Comparison of ENCODE assay signal across 22 cellular contexts in genomic region chr17:48246623-48247022, GRCh38.
DNase-seq lines count a peak whose midpoint lies in the region; ATAC-seq, FAIRE-seq and TF ChIP-seq lines count a peak whose summit lies in the region.
"Had no signal": no experiment of that assay in that cellular context is flagged by ENCODE, and none has a peak within 500 bp of the region (broad histone marks: within the 10 kb centered on the region; RNA-seq: fewer than 3 reads in every experiment).

No MANE protein-coding gene starts in this region.

- DNase-seq in NCI-H82 (lab: John Stamatoyannopoulos, UW) (peak; percentile 40), NCI-H82 treated with DMSO at 0.1 percent for 48 hours (lab: John Stamatoyannopoulos, UW; ENCODE audit: unreplicated experiment) (no peak), LHCN-M2 (ENCODE audit: low read depth) (peak; percentile 75), K562 (ENCODE audit: extremely low read depth in 1 of 4, low spot score in 3 of 4) (peak in 1 of 4 experiments; percentile 43), GF-D8 (lab: John Stamatoyannopoulos, UW) (no peak), tibial nerve (ENCODE audit: low spot score in 2 of 2) (no peak)
- DNase-seq: activated CD8-positive, alpha-beta memory T cell treated with anti-CD3 and anti-CD28 coated beads for 24 hours; activated effector memory CD4-positive, alpha-beta T cell treated with anti-CD3 and anti-CD28 coated beads, Interleukin-2, amount 50 U/mL, for 16 hours; aorta; CD4-positive, CD25-positive, alpha-beta regulatory T cell; head of caudate nucleus; NCI-H510A treated with DMSO at 0.1 percent for 48 hours; retina; stomach had no signal

- H3K4me1 ChIP-seq in K562 (replicated peaks in 1 of 2; ENCODE audit: control insufficient read depth in 2 of 2, insufficient read depth in 2 of 2, low read length in 2 of 2) (peaks cover 5 to 59% of the 10 kb centered on the region in 2 experiments), mesodermal cell (ENCODE audit: control insufficient read depth, insufficient read depth, low read length, poor library complexity, severe bottlenecking) (peaks cover 52% of the 10 kb centered on the region), tibial nerve (peaks cover 0 to 7% (median 0%) of the 10 kb centered on the region in 4 donors)

- no peaks in the 10 kb centered on the region for H4K20me1 ChIP-seq in K562 (replicated peaks; ENCODE audit: control insufficient read depth, insufficient read depth, low read length)

- ATAC-seq in K562 (peak; percentile 41), HG03442 (IDR thresholded peaks at IDR 0.05; ENCODE audit: unreplicated experiment) (no peak)
- ATAC-seq: GM12878, GM23338, WTC11 had no signal

- H3K36me3 ChIP-seq in K562 (ENCODE audit: control insufficient read depth, insufficient read depth, low read length), result no peaks in the 10 kb centered on the region
- H3K36me3 ChIP-seq in mesodermal cell (ENCODE audit: control insufficient read depth, insufficient read depth, low read length), result no peaks in the 10 kb centered on the region
- H3K36me3 ChIP-seq in tibial nerve, result no peaks in the 10 kb centered on the region
- H3K36me3 ChIP-seq: esophagus muscularis mucosa, stomach had no signal

- H3K9ac ChIP-seq in K562 (ENCODE audit: insufficient read depth in 1 of 2, low read depth in 2 of 2, low read length in 2 of 2), result no peak overlapping the region

- TF ChIP-seq CTCF in K562 (IDR thresholded peaks at IDR 0.05 in 2 of 3, conservative IDR thresholded peaks at IDR 0.05 in 1 of 3; ENCODE audit: insufficient read depth in 2 of 3, low read depth in 1 of 3, low read length in 3 of 3), result no peak
- no peak for TF ChIP-seq CTCF in tibial nerve (IDR thresholded peaks at IDR 0.05)

- FAIRE-seq in K562 (lab: Jason Lieb, UNC), result peak; percentile 23
- FAIRE-seq: GM12878, islet of Langerhans had no signal

- peak overlapping the region; percentile 60; the same call in 2 of the 3 replicates for H3K27ac ChIP-seq in K562 (ENCODE audit: extremely low read depth, low read depth, low read length)
- peak overlapping the region; percentile 80 for H3K27ac ChIP-seq in mesodermal cell (ENCODE audit: low read depth, low read length, severe bottlenecking)
- no peak overlapping the region for H3K27ac ChIP-seq in tibial nerve
- H3K27ac ChIP-seq: 22Rv1, esophagus muscularis mucosa, stomach had no signal

- H3K4me2 ChIP-seq in K562 (ENCODE audit: insufficient read depth, low read length), result peak overlapping the region; percentile 28; the same call in 1 of the 2 replicates
- H3K4me2 ChIP-seq: GM23338 had no signal

- 3% methylated on average over 2 of the region's 2 CpGs for WGBS in K562 (ENCODE audit: insufficient coverage, low coverage, missing lambda C conversion rate)
- WGBS in mesodermal cell (ENCODE audit: insufficient coverage in 2 of 2), 2 experiments, result 90 to 100% methylated on average over 1 of the region's 2 CpGs
- WGBS in tibial nerve, 2 donors, result 82 to 83% methylated on average over 2 of the region's 2 CpGs

- intact Hi-C loops in K562 (cut with micrococcal nuclease), result no loop called here

- in situ Hi-C loops in K562 (cut with MboI), result no loop called here

- TF ChIP-seq EP300 in K562 (IDR thresholded peaks at IDR 0.05; ENCODE audit: low read length) (peak; percentile 51; the same call in 1 of the 2 replicates), tibial nerve (IDR thresholded peaks at IDR 0.05) (no peak)

- TF ChIP-seq RAD21 in K562 (CRISPR knock-in tag; conservative IDR thresholded peaks at IDR 0.05 in 1 of 2, IDR thresholded peaks at IDR 0.05 in 1 of 2), result no peak

- TF ChIP-seq POLR2A in K562 (conservative IDR thresholded peaks at IDR 0.05) (no peak), tibial nerve (IDR thresholded peaks at IDR 0.05) (no peak)

- H3K9me3 ChIP-seq in K562 (replicated peaks; ENCODE audit: control insufficient read depth, insufficient read depth, low read depth, low read length) (no peaks in the 10 kb centered on the region), mesodermal cell (ENCODE audit: control insufficient read depth, low read length) (no peaks in the 10 kb centered on the region), tibial nerve (no peaks in the 10 kb centered on the region)
- H3K9me3 ChIP-seq: esophagus muscularis mucosa, stomach had no signal

- H3K79me2 ChIP-seq in K562 (ENCODE audit: control insufficient read depth, insufficient read depth, low read length), result no peaks in the 10 kb centered on the region

- H3K9me1 ChIP-seq in K562 (ENCODE audit: control insufficient read depth, insufficient read depth, low read length), result no peaks in the 10 kb centered on the region

- CTCF ChIA-PET in K562 (lab: Yijun Ruan, JAX; ENCODE audit: low intra/inter-chr PET ratio), result no interaction called here

- H3K4me3 ChIP-seq in K562 (no peak overlapping the region), mesodermal cell (ENCODE audit: extremely low read depth, insufficient read depth, low read length, poor library complexity, severe bottlenecking) (no peak overlapping the region), tibial nerve (no peak overlapping the region)
- H3K4me3 ChIP-seq: esophagus muscularis mucosa, GM12878, GM23338, stomach had no signal

- POLR2A ChIA-PET in K562 (lab: Yijun Ruan, JAX), result interaction anchor here (1.5 to 2.0 kb wide), 3 partner anchors 8 to 20 kb away, joined by 4 to 12 read pairs (median 4); no protein-coding TSS in a partner anchor

- peak overlapping the region; percentile 87 for H2AFZ ChIP-seq in K562 (ENCODE audit: low read depth, low read length)
- H2AFZ ChIP-seq: GM23338 had no signal

- H3K27me3 ChIP-seq in K562 (ENCODE audit: control insufficient read depth in 2 of 2, insufficient read depth in 2 of 2, low read length in 2 of 2) (no peaks in the 10 kb centered on the region), tibial nerve (peaks cover 0 to 17% of the 10 kb centered on the region in 2 donors)
- H3K27me3 ChIP-seq: stomach had no signal

- no TSS peak for BruUV-seq in K562 (replicated peaks; lab: Mats Ljungman, UMichigan)

TF ChIP-seq in K562, 482 proteins besides CTCF, POLR2A, EP300 and RAD21 (continues in another document):
- TF ChIP-seq ZNF280B (CRISPR knock-in tag; IDR thresholded peaks at IDR 0.05) (no peak), JUND (IDR thresholded peaks at IDR 0.05; ENCODE audit: borderline replicate concordance, low read depth, low read length) (peak; percentile 48; the same call in 1 of the 2 replicates), JUND (tag; IDR thresholded peaks at IDR 0.05; ENCODE audit: borderline replicate concordance, low read depth, low read length) (no peak; the same call in 2 of the 3 replicates), SOX6 (IDR thresholded peaks at IDR 0.05) (peak; percentile 41; the same call in 1 of the 2 replicates), CBFA2T3 (IDR thresholded peaks at IDR 0.05) (0 out of 2 replicates have a peak, but pooled peaks have one; percentile 14), CTBP1 (IDR thresholded peaks at IDR 0.05; ENCODE audit: borderline replicate concordance) (peak; percentile 52; the same call in 1 of the 2 replicates), AFF1 (IDR thresholded peaks at IDR 0.05; ENCODE audit: low read depth in 1 of 2, partially characterized antibody in 2 of 2) (peak in 1 of 2 experiments; percentile 21)

Comparison
In these comparisons a context has a peak if more than half of its experiments do, and no peak if none do; other contexts are left out.
1. DNase-seq: peak in NCI-H82 (single experiment) and LHCN-M2 (single experiment); none in NCI-H82 treated with DMSO at 0.1 percent for 48 hours (single experiment), GF-D8 (single experiment) and tibial nerve (0 of 2).
2. H3K27ac ChIP-seq: peak in K562 (single experiment) and mesodermal cell (single experiment); none in tibial nerve (0 of 4).